ENCODE assay signal across 7 cellular contexts in genomic region chr10:114403545-114404161, GRCh38. TPM values are rescaled to one million over a fixed set of nuclear protein-coding genes. Genes with fewer than 3 reads are reported as not detected.
DNase-seq lines count a peak whose midpoint lies in the region; ATAC-seq, FAIRE-seq and TF ChIP-seq lines count a peak whose summit lies in the region.

No MANE protein-coding gene starts in this region.

- no peak overlapping the region for H3K27ac ChIP-seq in left lung
- peak overlapping the region; percentile 97 to 98 (median 98) for H3K27ac ChIP-seq in thyroid gland

- DNase-seq in HK-2 (ENCODE audit: unreplicated experiment) (peak; percentile 64), bronchial epithelial cell (ENCODE audit: low read depth) (no peak), left lung (no peak), thyroid gland (peak; percentile 75 to 76), NCI-H2081 (lab: John Stamatoyannopoulos, UW) (no peak)

- no peaks in the 10 kb centered on the region for H3K9me3 ChIP-seq in left lung
- no peaks in the 10 kb centered on the region for H3K9me3 ChIP-seq in thyroid gland

- H3K27me3 ChIP-seq in bronchial epithelial cell (ENCODE audit: control insufficient read depth, insufficient read depth, low read length) (no peaks in the 10 kb centered on the region), left lung (peaks cover 16 to 56% of the 10 kb centered on the region in 2 donors), thyroid gland (no peaks in the 10 kb centered on the region)

- H3K4me1 ChIP-seq in left lung, result peaks cover 5 to 11% of the 10 kb centered on the region in 2 donors
- H3K4me1 ChIP-seq in thyroid gland, result peaks cover 47 to 58% of the 10 kb centered on the region in 2 donors

- ATAC-seq in left lung, result peak; percentile 54
- ATAC-seq in GM21423 (IDR thresholded peaks at IDR 0.05; ENCODE audit: unreplicated experiment), result no peak
- no peak for ATAC-seq in GM19397 (IDR thresholded peaks at IDR 0.05; ENCODE audit: unreplicated experiment)

- WGBS in thyroid gland, 2 donors, result 1% methylated on average over 22 to 31 of the region's 44 CpGs

- TF ChIP-seq CTCF in bronchial epithelial cell (IDR thresholded peaks at IDR 0.05; ENCODE audit: insufficient read depth, low read length, severe bottlenecking) (peak; percentile 41), left lung (IDR thresholded peaks at IDR 0.05) (peak in 1 of 2 donors; percentile 11), thyroid gland (IDR thresholded peaks at IDR 0.05) (peak in 3 of 6 experiments; percentile 25 to 45 (median 40))

- H3K36me3 ChIP-seq in bronchial epithelial cell (ENCODE audit: control insufficient read depth, insufficient read depth, low read length), result no peaks in the 10 kb centered on the region
- H3K36me3 ChIP-seq in left lung, result no peaks in the 10 kb centered on the region
- no peaks in the 10 kb centered on the region for H3K36me3 ChIP-seq in thyroid gland

- H3K4me3 ChIP-seq in bronchial epithelial cell (ENCODE audit: low read depth, low read length) (peak overlapping the region; percentile 55), left lung (peak overlapping the region; percentile 33 to 37), thyroid gland (replicated peaks in 1 of 3) (peak overlapping the region; percentile 56 to 83 (median 66))

- intact Hi-C loops in left lung (cut with DNase I), result no loop called here
- intact Hi-C loops in thyroid gland (cut with DNase I), result loop anchor here (10.0 kb wide), 2 partner anchors 59 to 99 kb away; no protein-coding TSS in a partner anchor

- FAIRE-seq in bronchial epithelial cell (lab: Jason Lieb, UNC), result no peak

- peak in 1 of 2 donors; percentile 75 for TF ChIP-seq POLR2A in thyroid gland (IDR thresholded peaks at IDR 0.05)

RNA-seq across cellular contexts. Expression of gene AFAP1L2, which starts 0.6 kb away (rescaled TPM):
- total RNA-seq in bronchial epithelial cell (6.8 and 10.8 TPM in 2 replicates), left lung (1 to 10 TPM; 6.4 to 6.7 TPM), thyroid gland (100 to 1,000 TPM; 135 to 356 (median 299) TPM)

Comparison
In these comparisons a context has a peak if more than half of its experiments do, and no peak if none do; other contexts are left out.
1. DNase-seq: peak in HK-2 (single experiment) and thyroid gland (2 of 2); none in bronchial epithelial cell (single experiment), left lung (0 of 2) and NCI-H2081 (0 of 2).
2. H3K27ac ChIP-seq: peak in thyroid gland (3 of 3); none in left lung (0 of 2).
3. RNA of gene AFAP1L2, which starts 0.6 kb away (total RNA-seq): 135 to 356 TPM in thyroid gland; 6.8 to 10.8 TPM in bronchial epithelial cell and 6.4 to 6.7 TPM in left lung; every median in the first group is over 10 times any median in the second.
4. Peak in every context shown above with its lines, with median percentiles within 50 percentile points of each other: H3K4me3 ChIP-seq.